ENCODE assay signal across 18 cellular contexts in the genomic region with DNA sequence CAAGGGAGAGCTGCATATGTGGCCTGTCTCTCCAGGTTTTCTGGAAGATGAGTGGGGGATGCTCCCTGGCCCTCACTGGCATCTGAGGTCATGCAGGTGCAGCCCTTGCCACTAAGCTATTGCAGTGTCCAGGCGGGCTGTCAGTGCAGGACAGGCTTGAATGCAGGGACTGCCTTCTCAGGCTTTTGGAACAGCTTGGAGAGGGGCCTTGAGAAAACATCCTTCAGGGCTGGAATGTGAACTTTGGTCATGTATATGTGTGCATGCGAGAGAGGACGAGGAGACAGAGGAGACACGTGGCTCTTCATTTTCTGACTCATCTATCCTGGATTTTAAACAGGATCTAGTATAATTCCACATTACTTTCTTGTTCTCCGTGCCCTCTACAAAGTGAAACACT.
A peak's percentile ranks its signal among the peaks of the same experiment; 100 is the strongest.
DNase-seq lines count a peak whose midpoint lies in the region; ATAC-seq, FAIRE-seq and TF ChIP-seq lines count a peak whose summit lies in the region.
"Had no signal": no experiment of that assay in that cellular context is flagged by ENCODE, and none has a peak within 500 bp of the region (broad histone marks: within the 10 kb centered on the region; RNA-seq: fewer than 3 reads in every experiment).

No MANE protein-coding gene starts in this region.

- no peaks in the 10 kb centered on the region for H3K36me3 Mint-ChIP-seq in chondrocyte (ENCODE audit: low read depth)
- no peaks in the 10 kb centered on the region for H3K36me3 Mint-ChIP-seq in nephron progenitor cell (ENCODE audit: low read depth)
- no peaks in the 10 kb centered on the region for H3K36me3 Mint-ChIP-seq in natural killer cell treated with Interleukin-12 subunit alpha and Interleukin-12 subunit beta and Interleukin-15 and Interleukin-18, amount 100 ng/mL, for 72 hours
- H3K36me3 Mint-ChIP-seq: natural killer cell had no signal

- no peaks in the 10 kb centered on the region for H3K9me3 ChIP-seq in small intestine (ENCODE audit: control insufficient read depth, low read depth)
- H3K9me3 ChIP-seq: thyroid gland had no signal

- no peak for FAIRE-seq in small intestine (lab: Jason Lieb, UNC)
- FAIRE-seq: colon, GM19239 had no signal

- peaks cover 0 to 2% of the 10 kb centered on the region in 2 donors for H3K27me3 ChIP-seq in small intestine (ENCODE audit: control insufficient read depth in 2 of 2, insufficient read depth in 2 of 2, low read length in 2 of 2)
- H3K27me3 ChIP-seq: thyroid gland had no signal

- no peak overlapping the region for H3K4me3 ChIP-seq in small intestine (ENCODE audit: low read depth in 1 of 2, low read length in 2 of 2)
- H3K4me3 ChIP-seq: GM23338, thyroid gland had no signal

- peak overlapping the region; percentile 54 for H3K27ac Mint-ChIP-seq in chondrocyte (ENCODE audit: unreplicated experiment)
- H3K27ac Mint-ChIP-seq in nephron progenitor cell: peak overlapping the region; percentile 39
- H3K27ac Mint-ChIP-seq in natural killer cell treated with Interleukin-12 subunit alpha and Interleukin-12 subunit beta and Interleukin-15 and Interleukin-18, amount 100 ng/mL, for 72 hours: no peak overlapping the region
- H3K27ac Mint-ChIP-seq: activated CD4-positive, alpha-beta T cell treated with anti-CD3 and anti-CD28 coated beads for 36 hours; GM23338; natural killer cell had no signal

- no peaks in the 10 kb centered on the region for H3K36me3 ChIP-seq in small intestine (ENCODE audit: control insufficient read depth in 2 of 2, insufficient read depth in 2 of 2, low read length in 2 of 2)
- H3K36me3 ChIP-seq: thyroid gland had no signal

- H3K4me3 Mint-ChIP-seq in chondrocyte (ENCODE audit: unreplicated experiment) (no peak overlapping the region), nephron progenitor cell (no peak overlapping the region)
- H3K4me3 Mint-ChIP-seq in natural killer cell treated with Interleukin-12 subunit alpha and Interleukin-12 subunit beta and Interleukin-15 and Interleukin-18, amount 100 ng/mL, for 72 hours: no peak overlapping the region
- H3K4me3 Mint-ChIP-seq: activated CD4-positive, alpha-beta T cell treated with anti-CD3 and anti-CD28 coated beads for 36 hours; GM23338; natural killer cell had no signal

- WGBS in small intestine, 3 donors: 31 to 56% (median 43%) methylated on average over 5 of the region's 5 CpGs

- DNase-seq in Caki2 (ENCODE audit: low read depth): peak; percentile 42
- peak; percentile 70 for DNase-seq in HT1080 (ENCODE audit: low read depth)
- no peak for DNase-seq in chondrocyte (ENCODE audit: low spot score)
- DNase-seq in nephron progenitor cell: no peak
- DNase-seq in small intestine: no peak
- no peak for DNase-seq in NCI-H2081 treated with DMSO at 0.1 percent for 48 hours (lab: John Stamatoyannopoulos, UW)
- no peak for DNase-seq in natural killer cell treated with Interleukin-12 subunit alpha and Interleukin-12 subunit beta and Interleukin-15 and Interleukin-18, amount 100 ng/mL, for 72 hours (ENCODE audit: low spot score)
- DNase-seq: activated CD4-positive, alpha-beta T cell treated with anti-CD3 and anti-CD28 coated beads for 36 hours; activated naive CD4-positive, alpha-beta T cell; DMS153; kidney glomerular epithelial cell; natural killer cell; NCI-H1417 treated with DMSO at 0.1 percent for 48 hours; NCI-H774; thyroid gland had no signal

- no peak for ATAC-seq in natural killer cell treated with Interleukin-12 subunit alpha and Interleukin-12 subunit beta and Interleukin-15 and Interleukin-18, amount 100 ng/mL, for 72 hours
- ATAC-seq: natural killer cell had no signal

- H3K9me3 Mint-ChIP-seq in chondrocyte (ENCODE audit: low read depth): no peaks in the 10 kb centered on the region
- H3K9me3 Mint-ChIP-seq in nephron progenitor cell: no peaks in the 10 kb centered on the region
- H3K9me3 Mint-ChIP-seq in natural killer cell treated with Interleukin-12 subunit alpha and Interleukin-12 subunit beta and Interleukin-15 and Interleukin-18, amount 100 ng/mL, for 72 hours: no peaks in the 10 kb centered on the region
- H3K9me3 Mint-ChIP-seq: GM23338, natural killer cell had no signal

- in situ Hi-C loops in Caki2 (cut with HindIII; ENCODE audit: low pct_unique_long_range_greater_than_20kb, low sequenced_read_pairs): no loop called here

- peaks cover 22% of the 10 kb centered on the region for H3K4me1 Mint-ChIP-seq in chondrocyte (ENCODE audit: low read depth)
- H3K4me1 Mint-ChIP-seq in nephron progenitor cell: peaks cover 50% of the 10 kb centered on the region
- peaks cover 6 to 8% of the 10 kb centered on the region in 2 donors for H3K4me1 Mint-ChIP-seq in natural killer cell treated with Interleukin-12 subunit alpha and Interleukin-12 subunit beta and Interleukin-15 and Interleukin-18, amount 100 ng/mL, for 72 hours (ENCODE audit: low read depth in 2 of 2)

- TF ChIP-seq CTCF in chondrocyte (IDR thresholded peaks at IDR 0.05) (no peak), nephron progenitor cell (IDR thresholded peaks at IDR 0.05) (no peak)

- H3K27me3 Mint-ChIP-seq in chondrocyte (ENCODE audit: low read depth): no peaks in the 10 kb centered on the region
- H3K27me3 Mint-ChIP-seq in nephron progenitor cell (ENCODE audit: low read depth, poor library complexity): peaks cover 18% of the 10 kb centered on the region
- peaks cover 7 to 9% of the 10 kb centered on the region in 2 donors for H3K27me3 Mint-ChIP-seq in natural killer cell treated with Interleukin-12 subunit alpha and Interleukin-12 subunit beta and Interleukin-15 and Interleukin-18, amount 100 ng/mL, for 72 hours

- H3K27ac ChIP-seq in small intestine (ENCODE audit: low read depth in 1 of 2, low read length in 1 of 2): no peak overlapping the region
- H3K27ac ChIP-seq: thyroid gland had no signal

- H3K4me1 ChIP-seq in small intestine (ENCODE audit: control insufficient read depth in 2 of 2, insufficient read depth in 1 of 2, low read depth in 1 of 2, low read length in 1 of 2): no peaks in the 10 kb centered on the region
- H3K4me1 ChIP-seq: thyroid gland had no signal

Comparison
In these comparisons a context has a peak if more than half of its experiments do, and no peak if none do; other contexts are left out.
1. DNase-seq: peak in Caki2 (single experiment) and HT1080 (single experiment); none in chondrocyte (single experiment), nephron progenitor cell (single experiment), small intestine (single experiment), NCI-H2081 treated with DMSO at 0.1 percent for 48 hours (single experiment) and natural killer cell treated with Interleukin-12 subunit alpha and Interleukin-12 subunit beta and Interleukin-15 and Interleukin-18, amount 100 ng/mL, for 72 hours (single experiment).
2. H3K27ac Mint-ChIP-seq: peak in chondrocyte (single experiment) and nephron progenitor cell (single experiment); none in natural killer cell treated with Interleukin-12 subunit alpha and Interleukin-12 subunit beta and Interleukin-15 and Interleukin-18, amount 100 ng/mL, for 72 hours (0 of 2).